ENCODE assay signal across 11 cellular contexts in genomic region chr15:74403590-74403919, GRCh38. TPM values are rescaled to one million over a fixed set of nuclear protein-coding genes. Genes with fewer than 3 reads are reported as not detected.
DNase-seq lines count a peak whose midpoint lies in the region; ATAC-seq, FAIRE-seq and TF ChIP-seq lines count a peak whose summit lies in the region.
"Had no signal": no experiment of that assay in that cellular context is flagged by ENCODE, and none has a peak within 500 bp of the region (broad histone marks: within the 10 kb centered on the region; RNA-seq: fewer than 3 reads in every experiment).

No MANE protein-coding gene starts in this region.

- TF ChIP-seq EP300 in K562 (IDR thresholded peaks at IDR 0.05; ENCODE audit: low read length), result no peak

- no peak for DNase-seq in activated T-cell treated with anti-CD3 and anti-CD28 coated beads, Interleukin-2, amount 50 U/mL, for 4 hours
- DNase-seq in activated T-cell treated with anti-CD3 and anti-CD28 coated beads, Interleukin-2, amount 50 U/mL, for 1 hour, result no peak
- DNase-seq in K562 (ENCODE audit: extremely low read depth in 1 of 4, low spot score in 3 of 4) (no peak), omental fat pad (ENCODE audit: low spot score) (no peak), NCI-H345 treated with DMSO at 0.1 percent for 48 hours (lab: John Stamatoyannopoulos, UW; ENCODE audit: unreplicated experiment) (no peak)
- no peak for DNase-seq in effector CD8-positive, alpha-beta T cell (lab: John Stamatoyannopoulos, UW)
- DNase-seq: amniotic stem cell, NCI-H1092 treated with DMSO at 0.1 percent for 48 hours had no signal

- peak overlapping the region; percentile 34 for H2AFZ ChIP-seq in K562 (ENCODE audit: low read depth, low read length)

- POLR2A ChIA-PET in K562 (lab: Yijun Ruan, JAX), result interaction anchor here (0.6 to 1.2 kb wide), 4 partner anchors 23 to 38 kb away, joined by 3 to 4 read pairs (median 4); partner anchors contain the start of gene SEMA7A

- H3K4me1 ChIP-seq in K562 (replicated peaks in 1 of 2; ENCODE audit: control insufficient read depth in 2 of 2, insufficient read depth in 2 of 2, low read length in 2 of 2), result peaks cover 58 to 65% of the 10 kb centered on the region in 2 experiments

- TF ChIP-seq POLR2A in K562 (conservative IDR thresholded peaks at IDR 0.05), result no peak

- H3K4me1 Mint-ChIP-seq in activated T-cell treated with anti-CD3 and anti-CD28 coated beads, Interleukin-2, amount 50 U/mL, for 4 hours (ENCODE audit: low read depth), result peaks cover 77% of the 10 kb centered on the region

- H3K4me2 ChIP-seq in K562 (ENCODE audit: insufficient read depth, low read length), result no peak overlapping the region; the same call in 1 of the 2 replicates

- H3K27me3 ChIP-seq in K562 (ENCODE audit: control insufficient read depth in 2 of 2, insufficient read depth in 2 of 2, low read length in 2 of 2), result no peaks in the 10 kb centered on the region

- H3K9ac ChIP-seq in K562 (ENCODE audit: insufficient read depth in 1 of 2, low read depth in 2 of 2, low read length in 2 of 2), result peak overlapping the region in 1 of 2 experiments; percentile 78; a peak in 2 of 4 replicates

- no peaks in the 10 kb centered on the region for H3K9me3 Mint-ChIP-seq in activated T-cell treated with anti-CD3 and anti-CD28 coated beads, Interleukin-2, amount 50 U/mL, for 4 hours
- H3K9me3 Mint-ChIP-seq: neural crest cell had no signal

- no peak for ATAC-seq in activated T-cell treated with anti-CD3 and anti-CD28 coated beads, Interleukin-2, amount 50 U/mL, for 4 hours
- ATAC-seq in HG03354 (IDR thresholded peaks at IDR 0.05; ENCODE audit: poor library complexity, severe bottlenecking, unreplicated experiment) (peak; percentile 15), K562 (no peak), omental fat pad (ENCODE audit: low FRiP score) (no peak)

- TF ChIP-seq RAD21 in K562 (CRISPR knock-in tag; conservative IDR thresholded peaks at IDR 0.05 in 1 of 2, IDR thresholded peaks at IDR 0.05 in 1 of 2), result no peak

- H3K27ac ChIP-seq in K562 (ENCODE audit: extremely low read depth, low read depth, low read length), result no peak overlapping the region
- H3K27ac ChIP-seq in temporal lobe (ENCODE audit: low read depth, low read length), result peak overlapping the region; percentile 71

- H3K4me3 ChIP-seq in K562, result no peak overlapping the region

- no peaks in the 10 kb centered on the region for H3K79me2 ChIP-seq in K562 (ENCODE audit: control insufficient read depth, insufficient read depth, low read length)

- in situ Hi-C loops in K562 (cut with MboI), result no loop called here

- no peak for TF ChIP-seq CTCF in K562 (IDR thresholded peaks at IDR 0.05 in 2 of 3, conservative IDR thresholded peaks at IDR 0.05 in 1 of 3; ENCODE audit: insufficient read depth in 2 of 3, low read depth in 1 of 3, low read length in 3 of 3)
- no peak for TF ChIP-seq CTCF in omental fat pad (IDR thresholded peaks at IDR 0.05)

- H3K9me3 ChIP-seq in K562 (replicated peaks; ENCODE audit: control insufficient read depth, insufficient read depth, low read depth, low read length), result no peaks in the 10 kb centered on the region

- CTCF ChIA-PET in K562 (lab: Yijun Ruan, JAX; ENCODE audit: low intra/inter-chr PET ratio), result no interaction called here

- no peaks in the 10 kb centered on the region for H3K27me3 Mint-ChIP-seq in activated T-cell treated with anti-CD3 and anti-CD28 coated beads, Interleukin-2, amount 50 U/mL, for 4 hours (ENCODE audit: low read depth)

- peaks cover 8% of the 10 kb centered on the region for H3K36me3 Mint-ChIP-seq in activated T-cell treated with anti-CD3 and anti-CD28 coated beads, Interleukin-2, amount 50 U/mL, for 4 hours (ENCODE audit: insufficient read depth)

- intact Hi-C loops in K562 (cut with micrococcal nuclease), result no loop called here

- no TSS peak for BruUV-seq in K562 (replicated peaks; lab: Mats Ljungman, UMichigan)

- H4K20me1 ChIP-seq in K562 (replicated peaks; ENCODE audit: control insufficient read depth, insufficient read depth, low read length), result no peaks in the 10 kb centered on the region

- FAIRE-seq in K562 (lab: Jason Lieb, UNC), result no peak

- H3K36me3 ChIP-seq in K562 (ENCODE audit: control insufficient read depth, insufficient read depth, low read length), result no peaks in the 10 kb centered on the region

- no peaks in the 10 kb centered on the region for H3K9me1 ChIP-seq in K562 (ENCODE audit: control insufficient read depth, insufficient read depth, low read length)

- peak overlapping the region; percentile 53 for H3K4me3 Mint-ChIP-seq in activated T-cell treated with anti-CD3 and anti-CD28 coated beads, Interleukin-2, amount 50 U/mL, for 4 hours
- H3K4me3 Mint-ChIP-seq: neural crest cell had no signal

- 56% methylated on average over 10 of the region's 10 CpGs for WGBS in K562 (ENCODE audit: insufficient coverage, low coverage, missing lambda C conversion rate)

TF ChIP-seq in K562, 482 proteins besides CTCF, POLR2A, EP300 and RAD21 (continues in another document):
- TF ChIP-seq TFAM (CRISPR knock-in tag; conservative IDR thresholded peaks at IDR 0.05), result no peak
- no peak for TF ChIP-seq HDGF (IDR thresholded peaks at IDR 0.05)
- TF ChIP-seq MAFF (IDR thresholded peaks at IDR 0.05; ENCODE audit: low read length), result no peak

RNA-seq across cellular contexts. Expression of gene SEMA7A, which starts 30.2 kb away (rescaled TPM):
- total RNA-seq in activated T-cell treated with anti-CD3 and anti-CD28 coated beads, Interleukin-2, amount 50 U/mL, for 4 hours, result 100 to 1,000 TPM; 187 to 215 (median 195) TPM
- total RNA-seq in K562 (2011; cell fraction: chromatin; rRNA removed; ENCODE audit: low replicate concordance), result 17.2 and 52.5 TPM in 2 replicates
- total RNA-seq in K562 (2011; cell fraction: nucleolus; rRNA removed), result 48.0 and 55.7 TPM in 2 replicates
- total RNA-seq in K562 (2011; cell fraction: nucleoplasm; rRNA removed), result 32.8 and 33.4 TPM in 2 replicates
- total RNA-seq in K562 (2014; rRNA removed) (4.8 and 5.7 TPM in 2 replicates), K562 (2014; rRNA removed; fragmentation: Illumina TruSeq; extraction: Trizol) (1.7 and 3.3 TPM in 2 replicates), K562 (2015; rRNA removed; fragmentation: Illumina TruSeq; extraction: Trizol) (6.1 and 6.6 TPM in 2 replicates), K562 (2021) (6.2 and 6.8 TPM in 2 replicates), temporal lobe (25.8 TPM), omental fat pad (1 to 10 TPM; 1.2 to 7.6 (median 3.4) TPM)
- polyA plus RNA-seq in K562 (2011; rRNA removed) (8.2 and 12.8 TPM in 2 replicates), K562 (2014; fragmentation: Illumina TruSeq; extraction: Trizol) (6.4 and 6.8 TPM in 2 replicates), K562 (2014; fragmentation: Nextera tagmentation; extraction: Ambion mirVana) (under 1 TPM in 1 of 2 experiments, not detected in 1; 0.04 TPM), K562 (2014; rRNA removed) (3.6 and 7.2 TPM in 2 replicates)
- polyA plus RNA-seq in K562 (2011; cell fraction: cytosol; rRNA removed), result 15.1 and 15.7 TPM in 2 replicates
- polyA plus RNA-seq in K562 (2011; cell fraction: nucleus; rRNA removed), result 24.4 and 28.1 TPM in 2 replicates
- 12.7 and 16.6 TPM in 2 replicates for polyA plus RNA-seq in K562 (2012)
- polyA minus RNA-seq in K562 (2011; rRNA and poly(A)+ RNA removed), result 7.0 and 9.6 TPM in 2 replicates
- 8.2 and 10.7 TPM in 2 replicates for polyA minus RNA-seq in K562 (2011; cell fraction: cytosol; rRNA and poly(A)+ RNA removed)
- polyA minus RNA-seq in K562 (2011; cell fraction: nucleus; rRNA and poly(A)+ RNA removed), result 8.9 and 13.2 TPM in 2 replicates

RNA-seq across cellular contexts. Expression of gene CYP11A1, which starts 36.1 kb away (rescaled TPM):
- total RNA-seq in activated T-cell treated with anti-CD3 and anti-CD28 coated beads, Interleukin-2, amount 50 U/mL, for 4 hours, result under 1 TPM; 0.33 to 0.41 (median 0.40) TPM
- 0.21 TPM in 1 of 2 replicates, not detected in the other for total RNA-seq in K562 (2011; cell fraction: chromatin; rRNA removed; ENCODE audit: low replicate concordance)
- total RNA-seq in K562 (2011; cell fraction: nucleolus; rRNA removed), result not detected in 2 replicates
- total RNA-seq in K562 (2011; cell fraction: nucleoplasm; rRNA removed), result not detected in 2 replicates
- 0.12 TPM in 1 of 2 replicates, not detected in the other for total RNA-seq in K562 (2014; rRNA removed)
- not detected in 2 replicates for total RNA-seq in K562 (2014; rRNA removed; fragmentation: Illumina TruSeq; extraction: Trizol)
- total RNA-seq in K562 (2015; rRNA removed; fragmentation: Illumina TruSeq; extraction: Trizol), result not detected in 2 replicates
- 0.16 and 0.25 TPM in 2 replicates for total RNA-seq in K562 (2021)
- polyA plus RNA-seq in K562 (2011; rRNA removed), result 0.23 and 0.24 TPM in 2 replicates
- polyA plus RNA-seq in K562 (2011; cell fraction: cytosol; rRNA removed), result 0.07 and 0.37 TPM in 2 replicates
- polyA plus RNA-seq in K562 (2011; cell fraction: nucleus; rRNA removed), result 0.08 and 0.61 TPM in 2 replicates
- polyA plus RNA-seq in K562 (2012), result 0.22 and 1.5 TPM in 2 replicates
- polyA plus RNA-seq in K562 (2014; fragmentation: Illumina TruSeq; extraction: Trizol), result 0.06 TPM in 1 of 2 replicates, not detected in the other
- polyA plus RNA-seq in K562 (2014; fragmentation: Nextera tagmentation; extraction: Ambion mirVana), result under 1 TPM; 0.06 to 0.10 TPM
- not detected in 2 replicates for polyA plus RNA-seq in K562 (2014; rRNA removed)
- 0.35 TPM in 1 of 2 replicates, not detected in the other for polyA minus RNA-seq in K562 (2011; rRNA and poly(A)+ RNA removed)
- 0.38 TPM in 1 of 2 replicates, not detected in the other for polyA minus RNA-seq in K562 (2011; cell fraction: cytosol; rRNA and poly(A)+ RNA removed)
- not detected in 2 replicates for polyA minus RNA-seq in K562 (2011; cell fraction: nucleus; rRNA and poly(A)+ RNA removed)
- not detected for total RNA-seq in temporal lobe
- 1 to 10 TPM; 1.3 to 4.8 (median 1.4) TPM for total RNA-seq in omental fat pad

RNA-seq across cellular contexts. Expression of gene UBL7, which starts 57.4 kb away (rescaled TPM):
- 10 to 100 TPM; 53.4 to 60.1 (median 59.2) TPM for total RNA-seq in activated T-cell treated with anti-CD3 and anti-CD28 coated beads, Interleukin-2, amount 50 U/mL, for 4 hours
- total RNA-seq in K562 (2011; cell fraction: chromatin; rRNA removed; ENCODE audit: low replicate concordance), result 9.1 and 12.8 TPM in 2 replicates
- 12.8 and 16.2 TPM in 2 replicates for total RNA-seq in K562 (2011; cell fraction: nucleolus; rRNA removed)
- total RNA-seq in K562 (2011; cell fraction: nucleoplasm; rRNA removed), result 10.7 and 15.0 TPM in 2 replicates
- total RNA-seq in K562 (2014; rRNA removed), result 36.6 and 79.6 TPM in 2 replicates
- 26.2 and 29.3 TPM in 2 replicates for total RNA-seq in K562 (2014; rRNA removed; fragmentation: Illumina TruSeq; extraction: Trizol)
- total RNA-seq in K562 (2015; rRNA removed; fragmentation: Illumina TruSeq; extraction: Trizol), result 31.1 and 32.4 TPM in 2 replicates
- 51.7 and 65.5 TPM in 2 replicates for total RNA-seq in K562 (2021)
- polyA plus RNA-seq in K562 (2011; rRNA removed), result 63.4 and 64.7 TPM in 2 replicates
- 107 and 180 TPM in 2 replicates for polyA plus RNA-seq in K562 (2011; cell fraction: cytosol; rRNA removed)
- polyA plus RNA-seq in K562 (2011; cell fraction: nucleus; rRNA removed), result 29.7 and 35.7 TPM in 2 replicates
- 41.6 and 62.1 TPM in 2 replicates for polyA plus RNA-seq in K562 (2012)
- polyA plus RNA-seq in K562 (2014; fragmentation: Illumina TruSeq; extraction: Trizol), result 52.8 and 65.0 TPM in 2 replicates
- polyA plus RNA-seq in K562 (2014; fragmentation: Nextera tagmentation; extraction: Ambion mirVana), result 10 to 100 TPM; 19.2 to 44.9 TPM
- 47.8 and 70.3 TPM in 2 replicates for polyA plus RNA-seq in K562 (2014; rRNA removed)
- polyA minus RNA-seq in K562 (2011; rRNA and poly(A)+ RNA removed), result 40.5 and 52.2 TPM in 2 replicates
- polyA minus RNA-seq in K562 (2011; cell fraction: cytosol; rRNA and poly(A)+ RNA removed), result 40.3 and 40.8 TPM in 2 replicates
- 8.6 and 10.9 TPM in 2 replicates for polyA minus RNA-seq in K562 (2011; cell fraction: nucleus; rRNA and poly(A)+ RNA removed)
- 16.5 TPM for total RNA-seq in temporal lobe
- 10 to 100 TPM; 28.0 to 39.2 (median 34.8) TPM for total RNA-seq in omental fat pad
